In the genomic region with DNA sequence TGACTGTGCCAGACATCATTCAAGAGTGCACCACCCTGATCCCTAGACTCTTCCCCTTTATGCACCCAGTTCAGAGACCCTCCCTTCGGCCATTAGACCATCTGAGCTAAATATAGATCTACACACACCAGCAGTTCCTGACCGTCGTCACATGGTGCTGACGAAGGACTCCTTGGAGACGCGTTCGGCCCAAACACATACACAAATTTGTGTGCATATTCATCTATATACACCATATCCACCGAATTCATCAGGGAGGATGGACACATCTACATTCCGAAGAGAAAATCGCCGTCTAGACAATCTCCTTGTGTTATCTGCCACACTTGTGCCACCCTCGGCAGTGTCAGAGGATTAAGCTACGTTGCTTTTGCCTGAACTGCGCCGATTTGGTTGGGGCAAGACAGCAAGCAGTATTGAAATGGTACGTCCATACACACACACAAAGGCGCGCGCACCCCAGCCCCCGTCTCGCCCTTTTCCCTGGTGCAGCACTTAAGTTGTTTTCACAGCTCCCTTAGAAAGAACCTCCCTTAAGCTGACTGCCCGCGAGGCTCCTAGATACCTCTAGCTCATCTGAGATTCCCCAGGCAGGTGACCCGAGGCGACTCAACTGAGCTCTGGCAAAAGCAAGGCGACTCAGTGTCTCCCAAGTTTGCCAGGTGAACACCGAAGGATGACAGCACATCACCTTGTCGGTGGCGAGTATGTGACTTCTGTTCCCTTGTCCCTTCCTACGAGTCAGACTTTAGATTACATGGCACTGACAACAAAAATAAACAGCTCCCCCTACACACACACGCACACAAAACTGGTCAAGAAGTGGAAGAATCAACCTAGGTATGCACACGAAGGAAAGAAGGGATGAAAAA, we compare ENCODE assay signal across 2 cellular contexts.
TF ChIP-seq lines count a peak whose summit lies in the region.

No MANE protein-coding gene starts in this region.

TF ChIP-seq in SK-N-SH, 30 proteins besides CTCF, POLR2A, EP300 and RAD21 (continued from another document):
- TF ChIP-seq TEAD4 (IDR thresholded peaks at IDR 0.05; ENCODE audit: borderline replicate concordance, insufficient read depth) (no peak), POLR2AphosphoS5 (IDR thresholded peaks at IDR 0.05; ENCODE audit: low read depth, low read length) (no peak), NFIC (IDR thresholded peaks at IDR 0.05; ENCODE audit: borderline replicate concordance) (no peak), NRF1 (IDR thresholded peaks at IDR 0.05; ENCODE audit: low read depth, low read length) (no peak), FOXM1 (IDR thresholded peaks at IDR 0.05; ENCODE audit: low read depth) (no peak), RFX5 (IDR thresholded peaks at IDR 0.05; ENCODE audit: low read length) (no peak), SIN3A (IDR thresholded peaks at IDR 0.05; ENCODE audit: borderline replicate concordance, low read depth, low read length) (no peak), CHD2 (IDR thresholded peaks at IDR 0.05; ENCODE audit: low read length, partially characterized antibody) (no peak)
- TF ChIP-seq, protein P1, sequence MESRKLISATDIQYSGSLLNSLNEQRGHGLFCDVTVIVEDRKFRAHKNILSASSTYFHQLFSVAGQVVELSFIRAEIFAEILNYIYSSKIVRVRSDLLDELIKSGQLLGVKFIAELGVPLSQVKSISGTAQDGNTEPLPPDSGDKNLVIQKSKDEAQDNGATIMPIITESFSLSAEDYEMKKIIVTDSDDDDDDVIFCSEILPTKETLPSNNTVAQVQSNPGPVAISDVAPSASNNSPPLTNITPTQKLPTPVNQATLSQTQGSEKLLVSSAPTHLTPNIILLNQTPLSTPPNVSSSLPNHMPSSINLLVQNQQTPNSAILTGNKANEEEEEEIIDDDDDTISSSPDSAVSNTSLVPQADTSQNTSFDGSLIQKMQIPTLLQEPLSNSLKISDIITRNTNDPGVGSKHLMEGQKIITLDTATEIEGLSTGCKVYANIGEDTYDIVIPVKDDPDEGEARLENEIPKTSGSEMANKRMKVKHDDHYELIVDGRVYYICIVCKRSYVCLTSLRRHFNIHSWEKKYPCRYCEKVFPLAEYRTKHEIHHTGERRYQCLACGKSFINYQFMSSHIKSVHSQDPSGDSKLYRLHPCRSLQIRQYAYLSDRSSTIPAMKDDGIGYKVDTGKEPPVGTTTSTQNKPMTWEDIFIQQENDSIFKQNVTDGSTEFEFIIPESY (IDR thresholded peaks at IDR 0.05; ENCODE audit: borderline replicate concordance, low read depth), result no peak
- TF ChIP-seq, protein P2, sequence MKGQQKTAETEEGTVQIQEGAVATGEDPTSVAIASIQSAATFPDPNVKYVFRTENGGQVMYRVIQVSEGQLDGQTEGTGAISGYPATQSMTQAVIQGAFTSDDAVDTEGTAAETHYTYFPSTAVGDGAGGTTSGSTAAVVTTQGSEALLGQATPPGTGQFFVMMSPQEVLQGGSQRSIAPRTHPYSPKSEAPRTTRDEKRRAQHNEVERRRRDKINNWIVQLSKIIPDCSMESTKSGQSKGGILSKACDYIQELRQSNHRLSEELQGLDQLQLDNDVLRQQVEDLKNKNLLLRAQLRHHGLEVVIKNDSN (IDR thresholded peaks at IDR 0.05; ENCODE audit: borderline replicate concordance, low read depth), result no peak
- TF ChIP-seq, protein P3, sequence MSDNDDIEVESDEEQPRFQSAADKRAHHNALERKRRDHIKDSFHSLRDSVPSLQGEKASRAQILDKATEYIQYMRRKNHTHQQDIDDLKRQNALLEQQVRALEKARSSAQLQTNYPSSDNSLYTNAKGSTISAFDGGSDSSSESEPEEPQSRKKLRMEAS (IDR thresholded peaks at IDR 0.05; ENCODE audit: low read depth), result no peak

TF ChIP-seq in SK-N-SH treated with all-trans-retinoic acid at 6 μM for 48 hours, 23 proteins besides CTCF, POLR2A, EP300 and RAD21 (continued from another document):
- TF ChIP-seq ZNF70 (CRISPR knock-in tag; IDR thresholded peaks at IDR 0.05), result no peak
- no peak for TF ChIP-seq ZC3H10 (CRISPR knock-in tag; IDR thresholded peaks at IDR 0.05)
- no peak for TF ChIP-seq ZFP30 (CRISPR knock-in tag; IDR thresholded peaks at IDR 0.05)
- no peak for TF ChIP-seq ESRRG (CRISPR knock-in tag; IDR thresholded peaks at IDR 0.05)
- no peak for TF ChIP-seq RARB (CRISPR knock-in tag; IDR thresholded peaks at IDR 0.05)
- no peak for TF ChIP-seq ARNTL (CRISPR knock-in tag; IDR thresholded peaks at IDR 0.05; ENCODE audit: borderline replicate concordance, low read depth)
- no peak for TF ChIP-seq SNAI2 (CRISPR knock-in tag; IDR thresholded peaks at IDR 0.05)
- TF ChIP-seq, protein P4, sequence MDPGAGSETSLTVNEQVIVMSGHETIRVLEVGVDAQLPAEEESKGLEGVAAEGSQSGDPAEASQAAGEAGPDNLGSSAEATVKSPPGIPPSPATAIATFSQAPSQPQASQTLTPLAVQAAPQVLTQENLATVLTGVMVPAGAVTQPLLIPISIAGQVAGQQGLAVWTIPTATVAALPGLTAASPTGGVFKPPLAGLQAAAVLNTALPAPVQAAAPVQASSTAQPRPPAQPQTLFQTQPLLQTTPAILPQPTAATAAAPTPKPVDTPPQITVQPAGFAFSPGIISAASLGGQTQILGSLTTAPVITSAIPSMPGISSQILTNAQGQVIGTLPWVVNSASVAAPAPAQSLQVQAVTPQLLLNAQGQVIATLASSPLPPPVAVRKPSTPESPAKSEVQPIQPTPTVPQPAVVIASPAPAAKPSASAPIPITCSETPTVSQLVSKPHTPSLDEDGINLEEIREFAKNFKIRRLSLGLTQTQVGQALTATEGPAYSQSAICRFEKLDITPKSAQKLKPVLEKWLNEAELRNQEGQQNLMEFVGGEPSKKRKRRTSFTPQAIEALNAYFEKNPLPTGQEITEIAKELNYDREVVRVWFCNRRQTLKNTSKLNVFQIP (CRISPR knock-in tag; IDR thresholded peaks at IDR 0.05; ENCODE audit: borderline replicate concordance, low read depth), result no peak
- no peak for TF ChIP-seq ZNF8 (CRISPR knock-in tag; IDR thresholded peaks at IDR 0.05)
TF ChIP-seq in SK-N-SH treated with all-trans-retinoic acid at 6 μM for 48 hours: peak in this region for 0.
